ENCODE assay signal across 8 cellular contexts in genomic region chr19:47032171-47032811, GRCh38. TPM values are rescaled to one million over a fixed set of nuclear protein-coding genes. Genes with fewer than 3 reads are reported as not detected.
DNase-seq lines count a peak whose midpoint lies in the region; ATAC-seq, FAIRE-seq and TF ChIP-seq lines count a peak whose summit lies in the region.

No MANE protein-coding gene starts in this region.

- H3K27me3 ChIP-seq in BE2C = peaks cover 36% of the 10 kb centered on the region

- H3K9me3 ChIP-seq in BE2C = no peaks in the 10 kb centered on the region

- H3K9me3 Mint-ChIP-seq in HFFc6 (no peaks in the 10 kb centered on the region), immature natural killer cell (no peaks in the 10 kb centered on the region)
- H3K9me3 Mint-ChIP-seq in activated naive CD8-positive, alpha-beta T cell treated with anti-CD3 and anti-CD28 coated beads, Interleukin-2, amount 10 ng/mL, durations not matched to agents 7 days and 5 days = no peaks in the 10 kb centered on the region

- FAIRE-seq in RCC 7860 (lab: Jason Lieb, UNC) = no peak

- TF ChIP-seq CTCF in BE2C (IDR thresholded peaks at IDR 0.05; ENCODE audit: low read depth, low read length) (peak; percentile 83), HFFc6 (IDR thresholded peaks at IDR 0.05) (peak; percentile 81)

- H3K4me1 ChIP-seq in BE2C = no peaks in the 10 kb centered on the region

- H3K4me1 Mint-ChIP-seq in HFFc6 (ENCODE audit: low read depth) (peaks cover 19% of the 10 kb centered on the region), immature natural killer cell (peaks cover 15 to 16% of the 10 kb centered on the region in 2 donors)
- peaks cover 16% of the 10 kb centered on the region for H3K4me1 Mint-ChIP-seq in activated naive CD8-positive, alpha-beta T cell treated with anti-CD3 and anti-CD28 coated beads, Interleukin-2, amount 10 ng/mL, durations not matched to agents 7 days and 5 days

- H3K4me3 Mint-ChIP-seq in HFFc6 (no peak overlapping the region), immature natural killer cell (no peak overlapping the region)
- H3K4me3 Mint-ChIP-seq in activated naive CD8-positive, alpha-beta T cell treated with anti-CD3 and anti-CD28 coated beads, Interleukin-2, amount 10 ng/mL, durations not matched to agents 7 days and 5 days = no peak overlapping the region

- H3K27me3 Mint-ChIP-seq in HFFc6 (ENCODE audit: insufficient read depth) = peaks cover 9% of the 10 kb centered on the region
- H3K27me3 Mint-ChIP-seq in activated naive CD8-positive, alpha-beta T cell treated with anti-CD3 and anti-CD28 coated beads, Interleukin-2, amount 10 ng/mL, durations not matched to agents 7 days and 5 days = peaks cover 50% of the 10 kb centered on the region
- H3K27me3 Mint-ChIP-seq in immature natural killer cell (ENCODE audit: low read depth in 3 of 3) = peaks cover 12 to 22% (median 16%) of the 10 kb centered on the region in 3 donors

- H3K36me3 ChIP-seq in BE2C = no peaks in the 10 kb centered on the region

- no peak overlapping the region for H3K27ac Mint-ChIP-seq in HFFc6
- H3K27ac Mint-ChIP-seq in activated naive CD8-positive, alpha-beta T cell treated with anti-CD3 and anti-CD28 coated beads, Interleukin-2, amount 10 ng/mL, durations not matched to agents 7 days and 5 days = no peak overlapping the region
- no peak overlapping the region for H3K27ac Mint-ChIP-seq in immature natural killer cell

- POLR2A ChIA-PET in activated naive CD8-positive, alpha-beta T cell treated with anti-CD3 and anti-CD28 coated beads, Interleukin-2, amount 10 ng/mL, durations not matched to agents 7 days and 5 days (lab: Charles Lee) = no interaction called here

- DNase-seq in BE2C (peak; percentile 56), HFFc6 (no peak), SK-N-DZ (ENCODE audit: low spot score) (peak; percentile 34), immature natural killer cell (peak; percentile 32 to 48 (median 36)), RCC 7860 (ENCODE audit: low spot score) (no peak)
- peak; percentile 77 for DNase-seq in activated naive CD8-positive, alpha-beta T cell treated with anti-CD3 and anti-CD28 coated beads, Interleukin-2, amount 10 ng/mL, durations not matched to agents 7 days and 5 days
- peak; percentile 70 for DNase-seq in stimulated activated CD4-positive, alpha-beta T cell treated with anti-CD3 and anti-CD28 coated beads, Interleukin-4, amount 100 ng/mL, for 1 hour

- H3K36me3 Mint-ChIP-seq in HFFc6 (ENCODE audit: low read depth) (no peaks in the 10 kb centered on the region), immature natural killer cell (peaks cover 0 to 4% (median 0%) of the 10 kb centered on the region in 3 donors)
- H3K36me3 Mint-ChIP-seq in activated naive CD8-positive, alpha-beta T cell treated with anti-CD3 and anti-CD28 coated beads, Interleukin-2, amount 10 ng/mL, durations not matched to agents 7 days and 5 days = no peaks in the 10 kb centered on the region

- no peak overlapping the region for H3K4me3 ChIP-seq in BE2C (ENCODE audit: low read depth, low read length)

- no peak for ATAC-seq in activated naive CD8-positive, alpha-beta T cell treated with anti-CD3 and anti-CD28 coated beads, Interleukin-2, amount 10 ng/mL, durations not matched to agents 7 days and 5 days (ENCODE audit: low read depth)
- no peak for ATAC-seq in HG02970 (IDR thresholded peaks at IDR 0.05; ENCODE audit: low FRiP score, unreplicated experiment)

RNA-seq across cellular contexts. Expression of gene NPAS1, which starts 12.7 kb away (rescaled TPM):
- polyA plus RNA-seq in BE2C (2012; ENCODE audit: insufficient read depth, insufficient read length, low read depth) = 1.4 TPM
- 10 to 100 TPM in 1 of 6 experiments, 1 to 10 TPM in 5; 2.2 to 11.5 (median 3.6) TPM for total RNA-seq in HFFc6 (2021; fragmentation: NEBNext Ultra II Directional; extraction: Animal tissue kit (Norgen Biotek cat#: 25700))
- polyA plus RNA-seq in SK-N-DZ (2014; cell fraction: cytosol; rRNA removed) = 0.72 and 0.76 TPM in 2 replicates
- polyA plus RNA-seq in SK-N-DZ (2014; cell fraction: nucleus; rRNA removed) = 0.98 TPM in 1 of 2 replicates, not detected in the other
- total RNA-seq in activated naive CD8-positive, alpha-beta T cell treated with anti-CD3 and anti-CD28 coated beads, Interleukin-2, amount 10 ng/mL, durations not matched to agents 7 days and 5 days = under 1 TPM; 0.43 to 0.61 TPM
- polyA plus RNA-seq in immature natural killer cell = not detected

RNA-seq across cellular contexts. Expression of gene TMEM160, which starts 16.1 kb away (rescaled TPM):
- polyA plus RNA-seq in BE2C (2012; ENCODE audit: insufficient read depth, insufficient read length, low read depth) = 137 TPM
- total RNA-seq in HFFc6 (2021; fragmentation: NEBNext Ultra II Directional; extraction: Animal tissue kit (Norgen Biotek cat#: 25700)) = 10 to 100 TPM; 44.2 to 55.1 (median 49.3) TPM
- 109 and 113 TPM in 2 replicates for polyA plus RNA-seq in SK-N-DZ (2014; cell fraction: cytosol; rRNA removed)
- polyA plus RNA-seq in SK-N-DZ (2014; cell fraction: nucleus; rRNA removed) = 54.3 and 58.0 TPM in 2 replicates
- total RNA-seq in activated naive CD8-positive, alpha-beta T cell treated with anti-CD3 and anti-CD28 coated beads, Interleukin-2, amount 10 ng/mL, durations not matched to agents 7 days and 5 days = 10 to 100 TPM; 54.7 to 59.0 TPM
- polyA plus RNA-seq in immature natural killer cell = 100 to 1,000 TPM; 175 to 285 (median 192) TPM

Comparison
In these comparisons a context has a peak if more than half of its experiments do, and no peak if none do; other contexts are left out.
1. DNase-seq: peak in BE2C (single experiment), SK-N-DZ (single experiment), activated naive CD8-positive, alpha-beta T cell treated with anti-CD3 and anti-CD28 coated beads, Interleukin-2, amount 10 ng/mL, durations not matched to agents 7 days and 5 days (single experiment), immature natural killer cell (3 of 3) and stimulated activated CD4-positive, alpha-beta T cell treated with anti-CD3 and anti-CD28 coated beads, Interleukin-4, amount 100 ng/mL, for 1 hour (single experiment); none in HFFc6 (single experiment) and RCC 7860 (single experiment).